19 cellular contexts compared by ENCODE assay signal in genomic region chrX:118679290-118679689, GRCh38.
"Had no signal": no experiment of that assay in that cellular context is flagged by ENCODE, and none has a peak within 500 bp of the region (broad histone marks: within the 10 kb centered on the region; RNA-seq: fewer than 3 reads in every experiment).

No MANE protein-coding gene starts in this region.

- DNase-seq: activated CD4-positive, alpha-beta T cell treated with anti-CD3 and anti-CD28 coated beads for 4 hours; activated CD8-positive, alpha-beta memory T cell treated with anti-CD3 and anti-CD28 coated beads, Interleukin-2, amount 50 U/mL, for 48 hours; activated gamma-delta T cell; activated T-cell treated with anti-CD3 and anti-CD28 coated beads, Interleukin-2, amount 50 U/mL, for 72 hours; caudate nucleus; midbrain; right cardiac atrium; stimulated activated CD4-positive, alpha-beta T cell treated with anti-CD3 and anti-CD28 coated beads, Interleukin-15, amount 100 ng/mL, for 24 hours; stimulated activated CD4-positive, alpha-beta T cell treated with anti-CD3 and anti-CD28 coated beads, Interleukin-4, amount 100 ng/mL, for 1 hour; stimulated activated naive CD4-positive, alpha-beta T cell; trophoblast cell had no signal

- H3K36me3 ChIP-seq: prostate gland, suprapubic skin had no signal

- H3K36me3 Mint-ChIP-seq: activated naive CD4-positive, alpha-beta T cell treated with anti-CD3 and anti-CD28 coated beads, Interleukin-2, amount 50 U/mL, for 72 hours had no signal

- ATAC-seq: activated naive CD4-positive, alpha-beta T cell treated with anti-CD3 and anti-CD28 coated beads, Interleukin-2, amount 50 U/mL, for 72 hours; activated T-cell treated with anti-CD3 and anti-CD28 coated beads, Interleukin-2, amount 50 U/mL, for 72 hours; gastroesophageal sphincter; right cardiac atrium had no signal

- H3K4me1 ChIP-seq: gastroesophageal sphincter, prostate gland, suprapubic skin had no signal

- H3K9me3 ChIP-seq: gastroesophageal sphincter, prostate gland, suprapubic skin had no signal

- H3K27ac Mint-ChIP-seq: activated naive CD4-positive, alpha-beta T cell treated with anti-CD3 and anti-CD28 coated beads, Interleukin-2, amount 50 U/mL, for 72 hours; activated T-cell treated with anti-CD3 and anti-CD28 coated beads, Interleukin-2, amount 50 U/mL, for 72 hours had no signal

- H3K4me3 Mint-ChIP-seq: activated T-cell treated with anti-CD3 and anti-CD28 coated beads, Interleukin-2, amount 50 U/mL, for 72 hours had no signal

- H3K27me3 ChIP-seq: gastroesophageal sphincter, suprapubic skin had no signal

- H3K4me3 ChIP-seq: coronary artery, gastroesophageal sphincter, lung, prostate gland, skin epidermis, suprapubic skin had no signal

- H3K27ac ChIP-seq: coronary artery, epithelial cell of prostate, gastroesophageal sphincter, prostate gland, skin epidermis, suprapubic skin had no signal

- H3K9me3 Mint-ChIP-seq: activated naive CD4-positive, alpha-beta T cell treated with anti-CD3 and anti-CD28 coated beads, Interleukin-2, amount 50 U/mL, for 72 hours; activated T-cell treated with anti-CD3 and anti-CD28 coated beads, Interleukin-2, amount 50 U/mL, for 72 hours had no signal
